12 cellular contexts compared by ENCODE assay signal in genomic region chr16:11674001-11674817, GRCh38. TPM values are rescaled to one million over a fixed set of nuclear protein-coding genes. Genes with fewer than 3 reads are reported as not detected.
DNase-seq lines count a peak whose midpoint lies in the region; ATAC-seq and TF ChIP-seq lines count a peak whose summit lies in the region.
"Had no signal": no experiment of that assay in that cellular context is flagged by ENCODE, and none has a peak within 500 bp of the region (broad histone marks: within the 10 kb centered on the region; RNA-seq: fewer than 3 reads in every experiment).

No MANE protein-coding gene starts in this region.

- H3K9me1 ChIP-seq in IMR-90 (ENCODE audit: insufficient read depth, low read length), result peaks cover 29% of the 10 kb centered on the region; the same call in 1 of the 2 replicates

- peak overlapping the region; percentile 33; the same call in 1 of the 2 replicates for H2AK5ac ChIP-seq in IMR-90 (ENCODE audit: low read depth, low read length)

- H3K4me1 ChIP-seq in IMR-90 (ENCODE audit: control insufficient read depth, insufficient read depth, low read length) (peaks cover 24% of the 10 kb centered on the region), rectal smooth muscle tissue (ENCODE audit: control insufficient read depth, insufficient read depth, low read length) (peaks cover 7% of the 10 kb centered on the region)
- H3K4me1 ChIP-seq: colonic mucosa had no signal

- no peak for TF ChIP-seq CTCF in Calu3 (IDR thresholded peaks at IDR 0.05; ENCODE audit: unreplicated experiment)
- no peak for TF ChIP-seq CTCF in IMR-90 (conservative IDR thresholded peaks at IDR 0.05; ENCODE audit: low read depth, low read length)
- TF ChIP-seq CTCF in coronary artery (IDR thresholded peaks at IDR 0.05), result no peak

- H3K27ac ChIP-seq in IMR-90 (ENCODE audit: insufficient read depth, low read length) (no peak overlapping the region), coronary artery (peak overlapping the region; percentile 56 to 94), rectal smooth muscle tissue (ENCODE audit: low read depth, low read length) (peak overlapping the region; percentile 9)
- H3K27ac ChIP-seq: colonic mucosa had no signal

- no peak overlapping the region for H3K4ac ChIP-seq in IMR-90 (ENCODE audit: low read depth, low read length)

- H3K4me3 ChIP-seq in IMR-90 (ENCODE audit: insufficient read depth, low read depth, low read length) (no peak overlapping the region), coronary artery (no peak overlapping the region), rectal smooth muscle tissue (ENCODE audit: low read length) (no peak overlapping the region)
- H3K4me3 ChIP-seq: colonic mucosa had no signal

- peak overlapping the region; percentile 18 for H3K27ac Mint-ChIP-seq in Calu3 (ENCODE audit: unreplicated experiment)

- H3K4me1 Mint-ChIP-seq in Calu3 (ENCODE audit: low read depth, unreplicated experiment), result peaks cover 70% of the 10 kb centered on the region

- H3K9ac ChIP-seq in IMR-90 (ENCODE audit: low read depth, low read length), result no peak overlapping the region
- H3K9ac ChIP-seq in rectal smooth muscle tissue (ENCODE audit: low read length), result no peak overlapping the region

- no peak for ATAC-seq in IMR-90 (ENCODE audit: low read depth)
- ATAC-seq in HG02885 (IDR thresholded peaks at IDR 0.05; ENCODE audit: poor library complexity, unreplicated experiment), result no peak

- POLR2A ChIA-PET in IMR-90 (lab: Charles Lee; ENCODE audit: unreplicated experiment), result no interaction called here

- H3K27me3 Mint-ChIP-seq in Calu3 (ENCODE audit: unreplicated experiment), result no peaks in the 10 kb centered on the region

- no peak overlapping the region for H3K18ac ChIP-seq in IMR-90 (ENCODE audit: low read depth, low read length)

- H3K56ac ChIP-seq in IMR-90 (ENCODE audit: extremely low read depth, insufficient read depth, low read length), result no peak overlapping the region

- intact Hi-C loops in Calu3 (cut with micrococcal nuclease; ENCODE audit: unreplicated experiment) (loop anchor here (10.0 kb wide), 1 partner anchor 269 kb away; no protein-coding TSS in a partner anchor), IMR-90 (cut with micrococcal nuclease) (no loop called here)

- H3K9me3 Mint-ChIP-seq in Calu3 (ENCODE audit: low read depth, unreplicated experiment), result no peaks in the 10 kb centered on the region
- H3K9me3 Mint-ChIP-seq: T-helper 1 cell treated with Interleukin-12 subunit alpha and Interleukin-12 subunit beta and Interleukin-4 antibody, amounts not matched to agents 30 μg/mL and 1 μg/mL, for 36 hours had no signal

- H3K4me3 Mint-ChIP-seq in Calu3 (ENCODE audit: low read depth, unreplicated experiment), result peak overlapping the region; percentile 30
- H3K4me3 Mint-ChIP-seq: T-helper 1 cell treated with Interleukin-12 subunit alpha and Interleukin-12 subunit beta and Interleukin-4 antibody, amounts not matched to agents 30 μg/mL and 1 μg/mL, for 36 hours had no signal

- no peak overlapping the region for H2BK5ac ChIP-seq in IMR-90 (ENCODE audit: low read depth, low read length, poor library complexity, severe bottlenecking)

- H3K36me3 ChIP-seq in IMR-90 (ENCODE audit: control insufficient read depth, insufficient read depth, low read length), result peaks cover 39% of the 10 kb centered on the region
- peaks cover 23% of the 10 kb centered on the region for H3K36me3 ChIP-seq in rectal smooth muscle tissue (ENCODE audit: control insufficient read depth, insufficient read depth, low read length)

- CTCF ChIA-PET in Calu3 (lab: Charles Lee), result interaction anchor here (0.6 to 1.9 kb wide), 5 partner anchors 11 to 267 kb away, joined by 3 to 10 read pairs (median 5); no protein-coding TSS in a partner anchor
- CTCF ChIA-PET in IMR-90 (lab: Yijun Ruan, JAX), result no interaction called here

- H3K14ac ChIP-seq in IMR-90 (replicated peaks; ENCODE audit: low read depth, low read length), result no peak overlapping the region

- H2BK15ac ChIP-seq in IMR-90 (ENCODE audit: low read depth, low read length), result no peak overlapping the region

- no peak for TF ChIP-seq RAD21 in IMR-90 (IDR thresholded peaks at IDR 0.05; ENCODE audit: low read length)

- no peak overlapping the region for H4K8ac ChIP-seq in IMR-90 (ENCODE audit: low read depth in 2 of 2, low read length in 2 of 2)

- H3K27me3 ChIP-seq in IMR-90 (ENCODE audit: control insufficient read depth, insufficient read depth, low read length), result no peaks in the 10 kb centered on the region
- H3K27me3 ChIP-seq in rectal smooth muscle tissue (ENCODE audit: control insufficient read depth, insufficient read depth, low read length), result peaks cover 3% of the 10 kb centered on the region
- H3K27me3 ChIP-seq: colonic mucosa had no signal

- no peaks in the 10 kb centered on the region for H3K9me3 ChIP-seq in IMR-90 (ENCODE audit: control insufficient read depth, insufficient read depth, low read length)
- H3K9me3 ChIP-seq: colonic mucosa had no signal

- H3K36me3 Mint-ChIP-seq in Calu3 (ENCODE audit: insufficient read depth, unreplicated experiment), result peaks cover 44% of the 10 kb centered on the region

- no peak overlapping the region for H2AK9ac ChIP-seq in IMR-90 (replicated peaks; ENCODE audit: low read depth, low read length, poor library complexity)

- peaks cover 97% of the 10 kb centered on the region for H4K20me1 ChIP-seq in IMR-90 (ENCODE audit: insufficient read depth, low read length)

- no peak overlapping the region for H4K91ac ChIP-seq in IMR-90 (ENCODE audit: insufficient read depth, low read depth, low read length)

- dilution Hi-C loops in IMR-90 (cut with HindIII; ENCODE audit: low sequenced_read_pairs, unreplicated experiment), result no loop called here

- peaks cover 16 to 92% of the 10 kb centered on the region in 2 experiments for H3K79me1 ChIP-seq in IMR-90 (ENCODE audit: low read depth in 1 of 2, low read length in 2 of 2)

- in situ Hi-C loops in IMR-90 (cut with MboI; ENCODE audit: low sequenced_read_pairs), result no loop called here

- BruUV-seq in Calu3 (replicated peaks; lab: Mats Ljungman, UMichigan), result no TSS peak
- BruUV-seq in IMR-90 (replicated peaks; lab: Mats Ljungman, UMichigan), result no TSS peak

- no peak overlapping the region for H2BK120ac ChIP-seq in IMR-90 (ENCODE audit: low read depth, low read length)

- no peak for TF ChIP-seq POLR2A in IMR-90 (IDR thresholded peaks at IDR 0.05; ENCODE audit: low read depth, low read length)

- DNase-seq in Calu3, result no peak
- DNase-seq in IMR-90, result no peak
- DNase-seq in coronary artery (ENCODE audit: low spot score), result no peak
- no peak for DNase-seq in occipital lobe (lab: John Stamatoyannopoulos, UW)
- DNase-seq in stimulated activated CD8-positive, alpha-beta memory T cell treated with anti-CD3 and anti-CD28 coated beads, Interleukin-4, amount 100 ng/mL, for 48 hours, result no peak
- DNase-seq in NCI-H2227 treated with DMSO at 0.1 percent for 48 hours (lab: John Stamatoyannopoulos, UW), result no peak
- DNase-seq: colonic mucosa, foreskin melanocyte, mesendoderm had no signal

- no peak overlapping the region for H2AFZ ChIP-seq in IMR-90 (replicated peaks; ENCODE audit: low read length, poor library complexity)

- no peak overlapping the region for H4K5ac ChIP-seq in IMR-90 (ENCODE audit: low read depth, low read length)

- H3K23ac ChIP-seq in IMR-90 (ENCODE audit: low read depth, low read length), result no peak overlapping the region

- WGBS in IMR-90 (ENCODE audit: extremely low coverage in 2 of 2, insufficient read length in 1 of 2), 2 experiments, result 100% methylated on average over 4 of the region's 25 CpGs; no CpG with 5 or more reads in 1 of the 2 experiments

- H2BK20ac ChIP-seq in IMR-90 (ENCODE audit: low read depth, low read length), result no peak overlapping the region

- no peak overlapping the region for H3K4me2 ChIP-seq in IMR-90 (ENCODE audit: low read depth, low read length)

TF ChIP-seq in IMR-90, 13 proteins besides CTCF, POLR2A, EP300 and RAD21:
- TF ChIP-seq MXI1 (IDR thresholded peaks at IDR 0.05; ENCODE audit: borderline replicate concordance, low read depth, low read length) (no peak), ELK1 (IDR thresholded peaks at IDR 0.05; ENCODE audit: borderline replicate concordance, low read depth, low read length) (no peak), MAFK (IDR thresholded peaks at IDR 0.05; ENCODE audit: low read depth, low read length) (no peak), BHLHE40 (IDR thresholded peaks at IDR 0.05; ENCODE audit: low read depth, low read length) (no peak), RCOR1 (IDR thresholded peaks at IDR 0.05; ENCODE audit: insufficient replicate concordance, low read length) (no peak), CHD1 (IDR thresholded peaks at IDR 0.05; ENCODE audit: low read depth, low read length) (no peak), USF2 (IDR thresholded peaks at IDR 0.05; ENCODE audit: low read depth, low read length) (no peak), CEBPB (IDR thresholded peaks at IDR 0.05; ENCODE audit: low read depth, low read length) (no peak), FOS (IDR thresholded peaks at IDR 0.05; ENCODE audit: low read depth, low read length) (no peak), RFX5 (IDR thresholded peaks at IDR 0.05; ENCODE audit: low read depth, low read length) (no peak), NFE2L2 (IDR thresholded peaks at IDR 0.05; ENCODE audit: low read depth, low read length) (no peak), SMC3 (IDR thresholded peaks at IDR 0.05; ENCODE audit: low read depth, low read length) (no peak), MAZ (IDR thresholded peaks at IDR 0.05; ENCODE audit: borderline replicate concordance, low read depth, low read length) (no peak)

RNA-seq across cellular contexts. Expression of gene SNN, which starts 6.0 kb away (rescaled TPM):
- total RNA-seq in Calu3 (2022), result 26.0 and 31.3 TPM in 2 replicates
- total RNA-seq in IMR-90 (2012; rRNA removed), result 8.6 and 10.0 TPM in 2 replicates
- polyA plus RNA-seq in IMR-90 (2012; rRNA removed), result 11.8 and 13.0 TPM in 2 replicates
- 9.3 and 14.5 TPM in 2 replicates for polyA plus RNA-seq in IMR-90 (2012; cell fraction: cytosol; rRNA removed)
- 7.9 and 13.2 TPM in 2 replicates for polyA plus RNA-seq in IMR-90 (2012; cell fraction: nucleus; rRNA removed; ENCODE audit: low replicate concordance)
- 143 TPM for total RNA-seq in occipital lobe
